8 cellular contexts compared by ENCODE assay signal in genomic region chr1:94236021-94236491, GRCh38. TPM values are rescaled to one million over a fixed set of nuclear protein-coding genes. Genes with fewer than 3 reads are reported as not detected.
DNase-seq lines count a peak whose midpoint lies in the region; ATAC-seq and TF ChIP-seq lines count a peak whose summit lies in the region.

No MANE protein-coding gene starts in this region.

- POLR2A ChIA-PET in T-cell (lab: Charles Lee) = no interaction called here
- POLR2A ChIA-PET in RWPE1 (lab: Yijun Ruan, JAX; ENCODE audit: low non-redundant PET) = no interaction called here

- no TSS peak for BruUV-seq in Calu3 (replicated peaks; lab: Mats Ljungman, UMichigan)

- H3K27me3 ChIP-seq in foreskin keratinocyte = no peaks in the 10 kb centered on the region
- H3K27me3 ChIP-seq in rectal smooth muscle tissue (ENCODE audit: control insufficient read depth, insufficient read depth, low read length) = peaks cover 3% of the 10 kb centered on the region

- no peak overlapping the region for H3K9ac ChIP-seq in rectal smooth muscle tissue (ENCODE audit: low read length)

- H3K4me1 ChIP-seq in foreskin keratinocyte (peaks cover 49% of the 10 kb centered on the region), rectal smooth muscle tissue (ENCODE audit: control insufficient read depth, insufficient read depth, low read length) (no peaks in the 10 kb centered on the region)

- CTCF ChIA-PET in Calu3 (lab: Charles Lee) (interaction anchor here (0.6 to 2.5 kb wide), 8 partner anchors 90 to 197 kb away, joined by 3 to 17 read pairs (median 4); no protein-coding TSS in a partner anchor), T-cell (lab: Charles Lee) (no interaction called here), RWPE1 (lab: Yijun Ruan, JAX) (interaction anchor here (0.6 to 4.3 kb wide), 3 partner anchors 9 to 127 kb away, joined by 3 to 20 read pairs (median 3); no protein-coding TSS in a partner anchor)
- CTCF ChIA-PET in activated naive CD4-positive, alpha-beta T cell treated with anti-CD3 and anti-CD28 coated beads, Interleukin-2, amount 10 ng/mL, durations not matched to agents 7 days and 5 days (lab: Charles Lee) = interaction anchor here (1.7 kb wide), 1 partner anchor 172 kb away, joined by 6 read pairs; no protein-coding TSS in a partner anchor

- peak overlapping the region; percentile 68 for H3K4me3 ChIP-seq in rectal smooth muscle tissue (ENCODE audit: low read length)

- peaks cover 55% of the 10 kb centered on the region for H3K4me1 Mint-ChIP-seq in Calu3 (ENCODE audit: low read depth, unreplicated experiment)
- peaks cover 13 to 15% (median 14%) of the 10 kb centered on the region in 3 donors for H3K4me1 Mint-ChIP-seq in T-cell
- peaks cover 14% of the 10 kb centered on the region for H3K4me1 Mint-ChIP-seq in activated naive CD4-positive, alpha-beta T cell treated with anti-CD3 and anti-CD28 coated beads, Interleukin-2, amount 10 ng/mL, durations not matched to agents 7 days and 5 days

- H3K27ac Mint-ChIP-seq in Calu3 (ENCODE audit: unreplicated experiment) = peak overlapping the region; percentile 77
- H3K27ac Mint-ChIP-seq in T-cell = no peak overlapping the region
- no peak overlapping the region for H3K27ac Mint-ChIP-seq in activated naive CD4-positive, alpha-beta T cell treated with anti-CD3 and anti-CD28 coated beads, Interleukin-2, amount 10 ng/mL, durations not matched to agents 7 days and 5 days

- DNase-seq in Calu3 = no peak
- no peak for DNase-seq in T-cell
- DNase-seq in foreskin keratinocyte = no peak
- DNase-seq in activated naive CD4-positive, alpha-beta T cell treated with anti-CD3 and anti-CD28 coated beads, Interleukin-2, amount 10 ng/mL, durations not matched to agents 7 days and 5 days = no peak
- no peak for DNase-seq in NCI-H187 (lab: John Stamatoyannopoulos, UW)
- DNase-seq in RWPE1 (ENCODE audit: low spot score) = no peak

- H3K27ac ChIP-seq in foreskin keratinocyte (peak overlapping the region; percentile 81), rectal smooth muscle tissue (ENCODE audit: low read depth, low read length) (no peak overlapping the region), RWPE1 (no peak overlapping the region)

- H3K9me3 Mint-ChIP-seq in Calu3 (ENCODE audit: low read depth, unreplicated experiment) (no peaks in the 10 kb centered on the region), T-cell (peaks cover 0 to 5% (median 0%) of the 10 kb centered on the region in 3 donors)
- H3K9me3 Mint-ChIP-seq in activated naive CD4-positive, alpha-beta T cell treated with anti-CD3 and anti-CD28 coated beads, Interleukin-2, amount 10 ng/mL, durations not matched to agents 7 days and 5 days = no peaks in the 10 kb centered on the region

- H3K27me3 Mint-ChIP-seq in Calu3 (ENCODE audit: unreplicated experiment) (no peaks in the 10 kb centered on the region), T-cell (peaks cover 62 to 69% of the 10 kb centered on the region in 2 donors)
- peaks cover 77% of the 10 kb centered on the region for H3K27me3 Mint-ChIP-seq in activated naive CD4-positive, alpha-beta T cell treated with anti-CD3 and anti-CD28 coated beads, Interleukin-2, amount 10 ng/mL, durations not matched to agents 7 days and 5 days

- no peaks in the 10 kb centered on the region for H3K36me3 ChIP-seq in rectal smooth muscle tissue (ENCODE audit: control insufficient read depth, insufficient read depth, low read length)

- ATAC-seq in T-cell (replicated peaks in 1 of 4) = no peak
- ATAC-seq in foreskin keratinocyte = no peak
- no peak for ATAC-seq in HG03565 (IDR thresholded peaks at IDR 0.05; ENCODE audit: unreplicated experiment)

- H3K36me3 Mint-ChIP-seq in Calu3 (ENCODE audit: insufficient read depth, unreplicated experiment) = peaks cover 26% of the 10 kb centered on the region
- no peaks in the 10 kb centered on the region for H3K36me3 Mint-ChIP-seq in T-cell
- no peaks in the 10 kb centered on the region for H3K36me3 Mint-ChIP-seq in activated naive CD4-positive, alpha-beta T cell treated with anti-CD3 and anti-CD28 coated beads, Interleukin-2, amount 10 ng/mL, durations not matched to agents 7 days and 5 days

- intact Hi-C loops in Calu3 (cut with micrococcal nuclease; ENCODE audit: unreplicated experiment) = loop anchor here (1.0 to 2.0 kb wide), 3 partner anchors 90 to 175 kb away; no protein-coding TSS in a partner anchor

- H3K4me3 Mint-ChIP-seq in Calu3 (ENCODE audit: low read depth, unreplicated experiment) (peak overlapping the region; percentile 83), T-cell (peak overlapping the region; percentile 55 to 69 (median 56))
- H3K4me3 Mint-ChIP-seq in activated naive CD4-positive, alpha-beta T cell treated with anti-CD3 and anti-CD28 coated beads, Interleukin-2, amount 10 ng/mL, durations not matched to agents 7 days and 5 days = no peak overlapping the region

- TF ChIP-seq CTCF in Calu3 (IDR thresholded peaks at IDR 0.05; ENCODE audit: unreplicated experiment) = no peak
- TF ChIP-seq CTCF in foreskin keratinocyte (conservative IDR thresholded peaks at IDR 0.05) = no peak
- no peak for TF ChIP-seq CTCF in RWPE1 (conservative IDR thresholded peaks at IDR 0.05; ENCODE audit: low read depth)

RNA-seq across cellular contexts. Expression of gene ARHGAP29, which starts 1.3 kb away (rescaled TPM):
- 57.9 and 62.6 TPM in 2 replicates for total RNA-seq in Calu3 (2022)
- under 1 TPM in 3 of 5 donors, not detected in 2; 0.13 to 0.54 (median 0.18) TPM for total RNA-seq in T-cell
- total RNA-seq in foreskin keratinocyte = 172 and 231 TPM in 2 replicates
- polyA plus RNA-seq in foreskin keratinocyte = 40.7 and 41.9 TPM in 2 replicates

Comparison
In these comparisons a context has a peak if more than half of its experiments do, and no peak if none do; other contexts are left out.
1. RNA of gene ARHGAP29, which starts 1.3 kb away (total RNA-seq): 172 to 231 TPM in foreskin keratinocyte and 57.9 to 62.6 TPM in Calu3; 0.13 to 0.54 TPM in T-cell; every median in the first group is over 10 times any median in the second.
2. CTCF ChIA-PET loops: an anchor here in Calu3 (0.6 to 2.5 kb wide), activated naive CD4-positive, alpha-beta T cell treated with anti-CD3 and anti-CD28 coated beads, Interleukin-2, amount 10 ng/mL, durations not matched to agents 7 days and 5 days (1.7 kb wide) and RWPE1 (0.6 to 4.3 kb wide); none called in T-cell.